Comparison of ENCODE assay signal across 5 cellular contexts in genomic region chr22:43466710-43467109, GRCh38. TPM values are rescaled to one million over a fixed set of nuclear protein-coding genes. Genes with fewer than 3 reads are reported as not detected.
"Had no signal": no experiment of that assay in that cellular context is flagged by ENCODE, and none has a peak within 500 bp of the region (broad histone marks: within the 10 kb centered on the region; RNA-seq: fewer than 3 reads in every experiment).

No MANE protein-coding gene starts in this region.

- H3K4me2 ChIP-seq: GM23338 had no signal

- DNase-seq: H9, HCEC 1CT, IMR-90 had no signal

- H3K4me3 ChIP-seq: GM23338 had no signal

- H2AFZ ChIP-seq: GM23338 had no signal

- ATAC-seq: GM23338 had no signal

RNA-seq across cellular contexts. Expression of gene MPPED1, which starts 54.9 kb away (rescaled TPM):
- total RNA-seq: HT-29, IMR-90 had no signal
- polyA plus RNA-seq: GM23338, IMR-90 had no signal
